ENCODE assay signal across 16 cellular contexts in the genomic region with DNA sequence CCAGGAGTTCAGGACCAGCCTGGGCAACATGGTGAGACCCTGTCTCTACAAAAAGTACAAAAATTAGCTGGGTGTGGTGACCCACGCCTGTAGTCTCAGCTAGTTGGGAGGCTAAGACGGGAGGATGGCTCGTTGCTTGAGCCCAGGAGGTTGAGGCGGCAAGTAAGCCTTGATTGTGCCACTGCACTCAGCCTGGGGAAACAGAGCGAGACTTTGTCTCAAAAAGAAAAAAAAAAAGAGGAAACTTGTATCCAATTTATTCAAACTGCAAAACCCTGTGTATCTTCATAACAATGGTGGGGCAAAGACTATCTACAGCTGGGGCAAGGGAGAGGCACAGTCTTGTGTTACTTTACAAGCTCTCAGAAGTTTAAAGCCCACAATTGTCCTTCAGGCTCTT. TPM values are rescaled to one million over a fixed set of nuclear protein-coding genes. Genes with fewer than 3 reads are reported as not detected.
A peak's percentile ranks its signal among the peaks of the same experiment; 100 is the strongest.
DNase-seq lines count a peak whose midpoint lies in the region; ATAC-seq, FAIRE-seq and TF ChIP-seq lines count a peak whose summit lies in the region.
"Had no signal": no experiment of that assay in that cellular context is flagged by ENCODE, and none has a peak within 500 bp of the region (broad histone marks: within the 10 kb centered on the region; RNA-seq: fewer than 3 reads in every experiment).

No MANE protein-coding gene starts in this region.

- FAIRE-seq in GM12891 (lab: Jason Lieb, UNC): peak; percentile 78
- FAIRE-seq in pancreas (lab: Jason Lieb, UNC): no peak
- FAIRE-seq: colon had no signal

- H3K9me3 Mint-ChIP-seq in CD4-positive, CD25-positive, alpha-beta regulatory T cell: peaks cover 0 to 2% (median 0%) of the 10 kb centered on the region in 7 donors
- H3K9me3 Mint-ChIP-seq in T-cell: no peaks in the 10 kb centered on the region
- H3K9me3 Mint-ChIP-seq in naive thymus-derived CD4-positive, alpha-beta T cell: peaks cover 0 to 2% (median 0%) of the 10 kb centered on the region in 11 donors
- H3K9me3 Mint-ChIP-seq: H9 had no signal

- peaks cover 13% of the 10 kb centered on the region for H3K36me3 Mint-ChIP-seq in CD4-positive, CD25-positive, alpha-beta regulatory T cell
- H3K36me3 Mint-ChIP-seq in T-cell: peaks cover 22% of the 10 kb centered on the region
- H3K36me3 Mint-ChIP-seq in naive thymus-derived CD4-positive, alpha-beta T cell: peaks cover 0 to 13% (median 10%) of the 10 kb centered on the region in 5 donors

- POLR2A ChIA-PET in T-cell (lab: Charles Lee): no interaction called here
- POLR2A ChIA-PET in naive thymus-derived CD4-positive, alpha-beta T cell (lab: Charles Lee): interaction anchor here (0.6 to 2.2 kb wide), 11 partner anchors 10 to 106 kb away, joined by 3 to 9 read pairs (median 4); no protein-coding TSS in a partner anchor

- H3K4me3 Mint-ChIP-seq in CD4-positive, CD25-positive, alpha-beta regulatory T cell: peak overlapping the region in 1 of 4 donors; percentile 80
- H3K4me3 Mint-ChIP-seq in T-cell: peak overlapping the region in 1 of 3 donors; percentile 69
- H3K4me3 Mint-ChIP-seq in naive thymus-derived CD4-positive, alpha-beta T cell: peak overlapping the region in 2 of 10 donors; percentile 3 to 85
- H3K4me3 Mint-ChIP-seq: H9 had no signal

- H3K27ac ChIP-seq in CD4-positive, CD25-positive, alpha-beta regulatory T cell (ENCODE audit: insufficient read depth, low read length, poor library complexity, severe bottlenecking): peak overlapping the region; percentile 61
- H3K27ac ChIP-seq in naive thymus-derived CD4-positive, alpha-beta T cell (ENCODE audit: low read depth, low read length): peak overlapping the region; percentile 32
- H3K27ac ChIP-seq in pancreas: no peak overlapping the region
- H3K27ac ChIP-seq in dorsolateral prefrontal cortex: no peak overlapping the region
- H3K27ac ChIP-seq: right lobe of liver had no signal

- H3K27ac Mint-ChIP-seq in CD4-positive, CD25-positive, alpha-beta regulatory T cell: peak overlapping the region in 2 of 3 donors; percentile 55 to 96
- H3K27ac Mint-ChIP-seq in T-cell: peak overlapping the region; percentile 98 to 99
- peak overlapping the region in 8 of 9 donors; percentile 89 to 99 (median 97) for H3K27ac Mint-ChIP-seq in naive thymus-derived CD4-positive, alpha-beta T cell
- H3K27ac Mint-ChIP-seq: H9 had no signal

- no peak; the same call in 1 of the 2 replicates for TF ChIP-seq POLR2A in GM12891 (IDR thresholded peaks at IDR 0.05; ENCODE audit: low read depth, low read length)

- CTCF ChIA-PET in T-cell (lab: Charles Lee): interaction anchor here (0.7 to 1.5 kb wide), 3 partner anchors 10 to 18 kb away, joined by 3 to 5 read pairs (median 3); no protein-coding TSS in a partner anchor
- CTCF ChIA-PET in naive thymus-derived CD4-positive, alpha-beta T cell (lab: Charles Lee): interaction anchor here (0.6 to 2.3 kb wide), 4 partner anchors 20 to 105 kb away, joined by 4 to 8 read pairs (median 4); a partner anchor contains a TSS

- peaks cover 5 to 64% (median 47%) of the 10 kb centered on the region in 4 donors for H3K4me1 Mint-ChIP-seq in CD4-positive, CD25-positive, alpha-beta regulatory T cell
- H3K4me1 Mint-ChIP-seq in T-cell: peaks cover 50 to 74% (median 73%) of the 10 kb centered on the region in 3 donors
- peaks cover 33 to 67% (median 60%) of the 10 kb centered on the region in 7 donors for H3K4me1 Mint-ChIP-seq in naive thymus-derived CD4-positive, alpha-beta T cell

- peaks cover 4% of the 10 kb centered on the region for H3K27me3 Mint-ChIP-seq in CD4-positive, CD25-positive, alpha-beta regulatory T cell
- H3K27me3 Mint-ChIP-seq in T-cell: no peaks in the 10 kb centered on the region
- H3K27me3 Mint-ChIP-seq in naive thymus-derived CD4-positive, alpha-beta T cell: no peaks in the 10 kb centered on the region

- H3K9me3 ChIP-seq in CD4-positive, CD25-positive, alpha-beta regulatory T cell (ENCODE audit: control insufficient read depth in 2 of 2, low read length in 2 of 2): no peaks in the 10 kb centered on the region
- H3K9me3 ChIP-seq in naive thymus-derived CD4-positive, alpha-beta T cell (ENCODE audit: control insufficient read depth in 2 of 3, low read length in 3 of 3): no peaks in the 10 kb centered on the region
- H3K9me3 ChIP-seq in pancreas: no peaks in the 10 kb centered on the region
- H3K9me3 ChIP-seq: right lobe of liver had no signal

- WGBS in pancreas, 2 donors: 68 to 86% methylated on average over 5 of the region's 5 CpGs

- no peak for DNase-seq in CD4-positive, CD25-positive, alpha-beta regulatory T cell
- no peak for DNase-seq in GM12891 (ENCODE audit: insufficient read length, low spot score)
- no peak for DNase-seq in T-cell
- DNase-seq in naive thymus-derived CD4-positive, alpha-beta T cell: no peak
- no peak for DNase-seq in pancreas
- no peak for DNase-seq in NOMO-1 treated with DMSO at 0.1 percent for 48 hours (lab: John Stamatoyannopoulos, UW; ENCODE audit: unreplicated experiment)
- no peak for DNase-seq in dorsolateral prefrontal cortex
- DNase-seq: activated gamma-delta T cell treated with Interleukin-2 at 50 U/mL for 16 hours, foreskin fibroblast, H9, KG1, NCI-H1417, NCI-H748 treated with DMSO at 0.1 percent for 48 hours, right lobe of liver had no signal

- TF ChIP-seq CTCF in pancreas (IDR thresholded peaks at IDR 0.05) (no peak), dorsolateral prefrontal cortex (IDR thresholded peaks at IDR 0.05 in 54 of 56, conservative IDR thresholded peaks at IDR 0.05 in 2 of 56; ENCODE audit: low read depth in 1 of 56, partially characterized antibody in 56 of 56) (no peak)

- no peak overlapping the region for H3K4me3 ChIP-seq in CD4-positive, CD25-positive, alpha-beta regulatory T cell (ENCODE audit: low read depth, low read length)
- no peak overlapping the region for H3K4me3 ChIP-seq in naive thymus-derived CD4-positive, alpha-beta T cell (ENCODE audit: low read length)
- H3K4me3 ChIP-seq in pancreas (no peak overlapping the region), dorsolateral prefrontal cortex (no peak overlapping the region)
- H3K4me3 ChIP-seq: right lobe of liver had no signal

- peaks cover 28% of the 10 kb centered on the region for H3K36me3 ChIP-seq in CD4-positive, CD25-positive, alpha-beta regulatory T cell (ENCODE audit: control insufficient read depth, insufficient read depth, low read length)
- peaks cover 3 to 14% (median 5%) of the 10 kb centered on the region in 3 experiments for H3K36me3 ChIP-seq in naive thymus-derived CD4-positive, alpha-beta T cell (ENCODE audit: control insufficient read depth in 2 of 3, insufficient read depth in 3 of 3, low read length in 3 of 3)
- H3K36me3 ChIP-seq in pancreas: no peaks in the 10 kb centered on the region
- H3K36me3 ChIP-seq: right lobe of liver had no signal

- intact Hi-C loops in naive thymus-derived CD4-positive, alpha-beta T cell (cut with micrococcal nuclease): loop anchor here (5.0 kb wide), 1 partner anchor 33 kb away; no protein-coding TSS in a partner anchor
- intact Hi-C loops in pancreas (cut with DNase I): loop anchor here in 1 of 3 donors (5.0 kb wide), 1 partner anchor 137 kb away; no protein-coding TSS in a partner anchor
- intact Hi-C loops in dorsolateral prefrontal cortex (cut with DNase I): loop anchor here in 1 of 2 donors (10.0 kb wide), 2 partner anchors 206 to 214 kb away; a partner anchor contains a TSS

- ATAC-seq in CD4-positive, CD25-positive, alpha-beta regulatory T cell (ENCODE audit: low read depth in 2 of 2): no peak
- no peak for ATAC-seq in T-cell (replicated peaks in 1 of 4)
- no peak for ATAC-seq in naive thymus-derived CD4-positive, alpha-beta T cell
- no peak for ATAC-seq in pancreas
- ATAC-seq: Panc1, right lobe of liver had no signal

- no peaks in the 10 kb centered on the region for H3K27me3 ChIP-seq in CD4-positive, CD25-positive, alpha-beta regulatory T cell (ENCODE audit: control insufficient read depth, insufficient read depth, low read length)
- no peaks in the 10 kb centered on the region for H3K27me3 ChIP-seq in naive thymus-derived CD4-positive, alpha-beta T cell (ENCODE audit: control insufficient read depth in 2 of 2, insufficient read depth in 2 of 2, low read length in 2 of 2)
- no peaks in the 10 kb centered on the region for H3K27me3 ChIP-seq in pancreas
- H3K27me3 ChIP-seq in dorsolateral prefrontal cortex: peaks cover 0 to 22% (median 0%) of the 10 kb centered on the region in 45 donors
- H3K27me3 ChIP-seq: right lobe of liver had no signal

- peaks cover 42% of the 10 kb centered on the region for H3K4me1 ChIP-seq in CD4-positive, CD25-positive, alpha-beta regulatory T cell (ENCODE audit: control insufficient read depth, insufficient read depth, low read length, poor library complexity, severe bottlenecking)
- H3K4me1 ChIP-seq in naive thymus-derived CD4-positive, alpha-beta T cell (ENCODE audit: control insufficient read depth in 2 of 2, insufficient read depth in 2 of 2, low read length in 2 of 2): peaks cover 36 to 54% of the 10 kb centered on the region in 2 donors
- H3K4me1 ChIP-seq in pancreas: no peaks in the 10 kb centered on the region

RNA-seq across cellular contexts. Expression of a gene that starts 21.5 kb away (rescaled TPM):
- total RNA-seq in CD4-positive, CD25-positive, alpha-beta regulatory T cell: not detected
- polyA plus RNA-seq in CD4-positive, CD25-positive, alpha-beta regulatory T cell: not detected
- polyA plus RNA-seq in GM12891 (2012; ENCODE audit: low read depth, missing spikeins): 0.49 TPM
- total RNA-seq in T-cell (under 1 TPM in 3 of 5 donors, not detected in 2; 0.19 to 0.41 (median 0.30) TPM), pancreas (10 to 100 TPM; 17.8 to 39.9 (median 26.5) TPM), dorsolateral prefrontal cortex (1 to 10 TPM in 99 of 120 experiments, under 1 TPM in 20, not detected in 1; 0.31 to 8.2 (median 1.8) TPM)
- under 1 TPM in 1 of 5 experiments, not detected in 4; 0.99 TPM for total RNA-seq in naive thymus-derived CD4-positive, alpha-beta T cell
- polyA plus RNA-seq in naive thymus-derived CD4-positive, alpha-beta T cell: not detected
- polyA plus RNA-seq in pancreas: 10 to 100 TPM; 50.4 to 64.4 TPM

RNA-seq across cellular contexts. Expression of a gene that starts 28.9 kb away (rescaled TPM):
- 44.1 TPM for total RNA-seq in CD4-positive, CD25-positive, alpha-beta regulatory T cell
- polyA plus RNA-seq in CD4-positive, CD25-positive, alpha-beta regulatory T cell: 100 to 1,000 TPM in 3 of 4 donors, 10 to 100 TPM in 1; 93.5 to 158 (median 127) TPM
- polyA plus RNA-seq in GM12891 (2012; ENCODE audit: low read depth, missing spikeins): 44.9 TPM
- total RNA-seq in T-cell (10 to 100 TPM; 30.8 to 36.9 (median 32.1) TPM), pancreas (10 to 100 TPM; 17.0 to 26.5 (median 24.3) TPM), dorsolateral prefrontal cortex (10 to 100 TPM; 37.4 to 67.6 (median 52.1) TPM)
- 10 to 100 TPM; 28.7 to 40.1 (median 32.3) TPM for total RNA-seq in naive thymus-derived CD4-positive, alpha-beta T cell
- polyA plus RNA-seq in naive thymus-derived CD4-positive, alpha-beta T cell: 10 to 100 TPM; 73.5 to 74.3 TPM
- polyA plus RNA-seq in pancreas: 10 to 100 TPM; 54.4 to 75.2 TPM

RNA-seq across cellular contexts. Expression of a gene that starts 59.3 kb away (rescaled TPM):
- 5.5 TPM for total RNA-seq in CD4-positive, CD25-positive, alpha-beta regulatory T cell
- polyA plus RNA-seq in CD4-positive, CD25-positive, alpha-beta regulatory T cell: under 1 TPM; 0.36 to 0.80 (median 0.57) TPM
- polyA plus RNA-seq in GM12891 (2012; ENCODE audit: low read depth, missing spikeins): 2.8 TPM
- total RNA-seq in T-cell (1 to 10 TPM; 4.1 to 8.8 (median 6.0) TPM), pancreas (10 to 100 TPM; 38.7 to 78.9 (median 45.0) TPM), dorsolateral prefrontal cortex (10 to 100 TPM in 110 of 120 experiments, 1 to 10 TPM in 10; 7.9 to 41.1 (median 16.5) TPM)
- total RNA-seq in naive thymus-derived CD4-positive, alpha-beta T cell: 10 to 100 TPM in 1 of 5 experiments, 1 to 10 TPM in 4; 3.6 to 10.5 (median 6.6) TPM
- 1 to 10 TPM in 1 of 2 donors, under 1 TPM in 1; 0.39 to 2.4 TPM for polyA plus RNA-seq in naive thymus-derived CD4-positive, alpha-beta T cell
- polyA plus RNA-seq in pancreas: 10 to 100 TPM; 37.2 to 44.3 TPM

Comparison
In these comparisons a context has a peak if more than half of its experiments do, and no peak if none do; other contexts are left out.
1. H3K27ac ChIP-seq: peak in CD4-positive, CD25-positive, alpha-beta regulatory T cell (single experiment) and naive thymus-derived CD4-positive, alpha-beta T cell (single experiment); none in pancreas (0 of 4) and dorsolateral prefrontal cortex (0 of 59).
2. Peak in every context shown above with its lines, with median percentiles within 50 percentile points of each other: H3K27ac Mint-ChIP-seq.